In the genomic region with DNA sequence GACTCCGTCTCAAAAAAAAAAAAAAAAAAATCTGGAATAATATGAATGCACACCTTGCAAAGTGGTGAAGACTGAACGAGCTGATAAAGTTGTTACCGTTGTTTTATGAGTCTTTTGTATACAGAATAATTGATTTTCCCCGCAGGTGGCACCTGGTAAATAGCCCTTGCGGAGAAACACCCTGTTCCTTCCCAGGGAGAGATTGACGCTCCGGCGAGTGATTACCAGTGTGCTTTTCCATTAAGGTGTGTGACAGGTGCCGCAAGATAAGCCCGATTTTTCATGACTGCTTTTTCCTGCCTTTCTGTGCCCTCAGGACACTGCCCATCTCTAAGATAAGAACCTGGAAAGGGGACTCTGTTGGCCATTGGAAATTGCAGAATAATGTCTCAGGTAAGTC, we compare ENCODE assay signal across 8 cellular contexts. TPM values are rescaled to one million over a fixed set of nuclear protein-coding genes. Genes with fewer than 3 reads are reported as not detected.
DNase-seq lines count a peak whose midpoint lies in the region; ATAC-seq and TF ChIP-seq lines count a peak whose summit lies in the region.

No MANE protein-coding gene starts in this region.

- DNase-seq in T-helper 1 cell = no peak
- DNase-seq in activated CD4-positive, alpha-beta memory T cell treated with anti-CD3 and anti-CD28 coated beads, Interleukin-2, amount 10 ng/mL, durations not matched to agents 7 days and 5 days = no peak
- DNase-seq in stomach = no peak
- no peak for DNase-seq in COLO829 (ENCODE audit: low spot score)
- DNase-seq in NCI-H187 treated with DMSO at 0.1 percent for 48 hours (lab: John Stamatoyannopoulos, UW) = no peak

- peaks cover 25% of the 10 kb centered on the region for H3K36me3 ChIP-seq in iPS-18a (ENCODE audit: control insufficient read depth, low read depth, low read length)
- H3K36me3 ChIP-seq in stomach = peaks cover 38 to 50% (median 47%) of the 10 kb centered on the region in 4 donors

- peaks cover 6% of the 10 kb centered on the region for H3K27me3 Mint-ChIP-seq in T-helper 1 cell treated with Interleukin-12 subunit alpha and Interleukin-12 subunit beta and Interleukin-4 antibody, amounts not matched to agents 30 μg/mL and 1 μg/mL, for 36 hours (ENCODE audit: low read depth)
- H3K27me3 Mint-ChIP-seq in activated CD4-positive, alpha-beta memory T cell treated with anti-CD3 and anti-CD28 coated beads, Interleukin-2, amount 10 ng/mL, durations not matched to agents 7 days and 5 days = no peaks in the 10 kb centered on the region

- peak overlapping the region; percentile 91 for H3K9ac ChIP-seq in iPS-18a (ENCODE audit: low read length)

- no peak for ATAC-seq in GM19395 (IDR thresholded peaks at IDR 0.05; ENCODE audit: unreplicated experiment)

- intact Hi-C loops in stomach (cut with DNase I; ENCODE audit: low total_unique reads) = loop anchor here (10.0 kb wide), 1 partner anchor 56 kb away; a partner anchor contains a TSS

- H3K9me3 Mint-ChIP-seq in T-helper 1 cell treated with Interleukin-12 subunit alpha and Interleukin-12 subunit beta and Interleukin-4 antibody, amounts not matched to agents 30 μg/mL and 1 μg/mL, for 36 hours = peaks cover 44% of the 10 kb centered on the region
- peaks cover 35% of the 10 kb centered on the region for H3K9me3 Mint-ChIP-seq in activated CD4-positive, alpha-beta memory T cell treated with anti-CD3 and anti-CD28 coated beads, Interleukin-2, amount 10 ng/mL, durations not matched to agents 7 days and 5 days

- TF ChIP-seq CTCF in stomach (IDR thresholded peaks at IDR 0.05) = no peak

- no peak overlapping the region for H3K27ac ChIP-seq in iPS-18a (ENCODE audit: low read length)
- peak overlapping the region in 4 of 5 donors; percentile 95 to 98 (median 96) for H3K27ac ChIP-seq in stomach

- peak overlapping the region; percentile 88 for H3K4me3 ChIP-seq in iPS-18a (ENCODE audit: low read length)
- H3K4me3 ChIP-seq in stomach = peak overlapping the region; percentile 59 to 84 (median 71)

- H3K27ac Mint-ChIP-seq in T-helper 1 cell treated with Interleukin-12 subunit alpha and Interleukin-12 subunit beta and Interleukin-4 antibody, amounts not matched to agents 30 μg/mL and 1 μg/mL, for 36 hours = peak overlapping the region; percentile 99
- H3K27ac Mint-ChIP-seq in activated CD4-positive, alpha-beta memory T cell treated with anti-CD3 and anti-CD28 coated beads, Interleukin-2, amount 10 ng/mL, durations not matched to agents 7 days and 5 days = peak overlapping the region; percentile 23

- H3K27me3 ChIP-seq in iPS-18a (ENCODE audit: control insufficient read depth, insufficient read depth, low read length) (peaks cover 15% of the 10 kb centered on the region), stomach (no peaks in the 10 kb centered on the region)

- WGBS in stomach, 5 donors = 24 to 53% (median 36%) methylated on average over 10 of the region's 10 CpGs

- POLR2A ChIA-PET in activated CD4-positive, alpha-beta memory T cell treated with anti-CD3 and anti-CD28 coated beads, Interleukin-2, amount 10 ng/mL, durations not matched to agents 7 days and 5 days (lab: Charles Lee) = interaction anchor here (0.8 to 3.4 kb wide), 10 partner anchors 10 to 285 kb away, joined by 3 to 21 read pairs (median 6); a partner anchor contains a TSS

- H3K4me3 Mint-ChIP-seq in T-helper 1 cell treated with Interleukin-12 subunit alpha and Interleukin-12 subunit beta and Interleukin-4 antibody, amounts not matched to agents 30 μg/mL and 1 μg/mL, for 36 hours = peak overlapping the region; percentile 90
- H3K4me3 Mint-ChIP-seq in activated CD4-positive, alpha-beta memory T cell treated with anti-CD3 and anti-CD28 coated beads, Interleukin-2, amount 10 ng/mL, durations not matched to agents 7 days and 5 days = peak overlapping the region; percentile 79

- peaks cover 5% of the 10 kb centered on the region for H3K9me3 ChIP-seq in iPS-18a (ENCODE audit: control insufficient read depth, low read depth, low read length)
- peaks cover 11 to 48% (median 42%) of the 10 kb centered on the region in 4 donors for H3K9me3 ChIP-seq in stomach

- peaks cover 59% of the 10 kb centered on the region for H3K36me3 Mint-ChIP-seq in T-helper 1 cell treated with Interleukin-12 subunit alpha and Interleukin-12 subunit beta and Interleukin-4 antibody, amounts not matched to agents 30 μg/mL and 1 μg/mL, for 36 hours (ENCODE audit: low read depth)
- H3K36me3 Mint-ChIP-seq in activated CD4-positive, alpha-beta memory T cell treated with anti-CD3 and anti-CD28 coated beads, Interleukin-2, amount 10 ng/mL, durations not matched to agents 7 days and 5 days (ENCODE audit: low read depth) = peaks cover 62% of the 10 kb centered on the region

- TF ChIP-seq POLR2A in stomach (IDR thresholded peaks at IDR 0.05) = no peak

- H3K4me1 Mint-ChIP-seq in T-helper 1 cell treated with Interleukin-12 subunit alpha and Interleukin-12 subunit beta and Interleukin-4 antibody, amounts not matched to agents 30 μg/mL and 1 μg/mL, for 36 hours (ENCODE audit: low read depth) = peaks cover 20% of the 10 kb centered on the region
- H3K4me1 Mint-ChIP-seq in activated CD4-positive, alpha-beta memory T cell treated with anti-CD3 and anti-CD28 coated beads, Interleukin-2, amount 10 ng/mL, durations not matched to agents 7 days and 5 days = peaks cover 30% of the 10 kb centered on the region

- H3K4me1 ChIP-seq in iPS-18a (ENCODE audit: control insufficient read depth, low read depth, low read length) = peaks cover 4% of the 10 kb centered on the region
- H3K4me1 ChIP-seq in stomach = peaks cover 6 to 29% (median 26%) of the 10 kb centered on the region in 4 donors

- TF ChIP-seq EP300 in stomach (IDR thresholded peaks at IDR 0.05) = no peak

- CTCF ChIA-PET in activated CD4-positive, alpha-beta memory T cell treated with anti-CD3 and anti-CD28 coated beads, Interleukin-2, amount 10 ng/mL, durations not matched to agents 7 days and 5 days (lab: Charles Lee) = interaction anchor here (1.5 to 2.7 kb wide), 5 partner anchors 16 to 56 kb away, joined by 3 to 16 read pairs (median 7); a partner anchor contains a TSS

RNA-seq across cellular contexts. Expression of a gene that starts 0.9 kb away (rescaled TPM):
- 10 to 100 TPM; 18.4 to 20.3 TPM for total RNA-seq in activated CD4-positive, alpha-beta memory T cell treated with anti-CD3 and anti-CD28 coated beads, Interleukin-2, amount 10 ng/mL, durations not matched to agents 7 days and 5 days
- 10 to 100 TPM; 13.8 to 92.4 (median 21.7) TPM for total RNA-seq in stomach
- 10 to 100 TPM; 10.1 to 18.2 (median 15.0) TPM for polyA plus RNA-seq in stomach

RNA-seq across cellular contexts. Expression of a gene that starts 1.5 kb away (rescaled TPM):
- under 1 TPM; 0.40 to 0.58 TPM for total RNA-seq in activated CD4-positive, alpha-beta memory T cell treated with anti-CD3 and anti-CD28 coated beads, Interleukin-2, amount 10 ng/mL, durations not matched to agents 7 days and 5 days
- 1 to 10 TPM in 1 of 5 donors, under 1 TPM in 1, not detected in 3; 0.37 to 1.8 TPM for total RNA-seq in stomach
- polyA plus RNA-seq in stomach = under 1 TPM in 1 of 3 donors, not detected in 2; 0.12 TPM

RNA-seq across cellular contexts. Expression of a gene that starts 55.6 kb away (rescaled TPM):
- 1 to 10 TPM; 4.2 to 4.7 TPM for total RNA-seq in activated CD4-positive, alpha-beta memory T cell treated with anti-CD3 and anti-CD28 coated beads, Interleukin-2, amount 10 ng/mL, durations not matched to agents 7 days and 5 days
- 10 to 100 TPM in 3 of 5 donors, 1 to 10 TPM in 2; 2.3 to 43.2 (median 13.2) TPM for total RNA-seq in stomach
- 10 to 100 TPM in 1 of 3 donors, 1 to 10 TPM in 2; 5.7 to 17.7 (median 5.9) TPM for polyA plus RNA-seq in stomach
